1 cellular context compared by ENCODE assay signal in genomic region chr1:29195875-29196274, GRCh38.
TF ChIP-seq lines count a peak whose summit lies in the region.

No MANE protein-coding gene starts in this region.

TF ChIP-seq in K562, 482 proteins besides CTCF, POLR2A, EP300 and RAD21:
- TF ChIP-seq MTF1 (CRISPR knock-in tag; IDR thresholded peaks at IDR 0.05; ENCODE audit: borderline replicate concordance), result no peak
- TF ChIP-seq, protein P1, sequence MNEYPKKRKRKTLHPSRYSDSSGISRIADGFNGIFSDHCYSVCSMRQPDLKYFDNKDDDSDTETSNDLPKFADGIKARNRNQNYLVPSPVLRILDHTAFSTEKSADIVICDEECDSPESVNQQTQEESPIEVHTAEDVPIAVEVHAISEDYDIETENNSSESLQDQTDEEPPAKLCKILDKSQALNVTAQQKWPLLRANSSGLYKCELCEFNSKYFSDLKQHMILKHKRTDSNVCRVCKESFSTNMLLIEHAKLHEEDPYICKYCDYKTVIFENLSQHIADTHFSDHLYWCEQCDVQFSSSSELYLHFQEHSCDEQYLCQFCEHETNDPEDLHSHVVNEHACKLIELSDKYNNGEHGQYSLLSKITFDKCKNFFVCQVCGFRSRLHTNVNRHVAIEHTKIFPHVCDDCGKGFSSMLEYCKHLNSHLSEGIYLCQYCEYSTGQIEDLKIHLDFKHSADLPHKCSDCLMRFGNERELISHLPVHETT (CRISPR knock-in tag; conservative IDR thresholded peaks at IDR 0.05 in 1 of 2, IDR thresholded peaks at IDR 0.05 in 1 of 2), result no peak
- TF ChIP-seq NFIC (IDR thresholded peaks at IDR 0.05), result peak; percentile 70
